Comparison of ENCODE assay signal across 14 cellular contexts in the genomic region with DNA sequence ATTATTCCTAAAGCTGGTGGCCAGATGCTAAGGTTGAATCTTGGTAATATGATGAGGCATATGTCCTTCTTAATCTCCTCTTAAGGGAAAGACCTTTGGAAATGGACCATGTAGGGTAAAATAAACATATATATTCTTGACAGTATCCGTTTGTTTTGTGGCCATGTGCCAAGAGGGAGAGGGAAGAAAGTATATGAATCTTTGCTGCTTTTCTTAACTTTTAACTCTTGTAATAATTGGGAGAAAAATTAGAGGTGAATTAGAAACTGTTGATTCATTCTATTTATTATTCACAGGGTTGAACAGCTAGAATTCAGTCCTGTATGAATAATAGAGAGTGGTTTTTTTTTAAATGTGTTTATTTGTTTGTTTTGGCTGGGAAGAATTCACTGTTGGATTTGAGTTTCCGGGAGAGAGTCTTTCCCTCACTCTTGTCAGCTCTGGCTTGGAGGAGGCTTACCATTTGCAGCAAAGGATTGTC. TPM values are rescaled to one million over a fixed set of nuclear protein-coding genes. Genes with fewer than 3 reads are reported as not detected.
DNase-seq lines count a peak whose midpoint lies in the region; ATAC-seq and TF ChIP-seq lines count a peak whose summit lies in the region.
"Had no signal": no experiment of that assay in that cellular context is flagged by ENCODE, and none has a peak within 500 bp of the region (broad histone marks: within the 10 kb centered on the region; RNA-seq: fewer than 3 reads in every experiment).

No MANE protein-coding gene starts in this region.

- H4K5ac ChIP-seq in IMR-90 (ENCODE audit: low read depth, low read length) = no peak overlapping the region

- no peak overlapping the region for H2AFZ ChIP-seq in IMR-90 (replicated peaks; ENCODE audit: low read length, poor library complexity)

- H3K27ac Mint-ChIP-seq in activated naive CD4-positive, alpha-beta T cell treated with anti-CD3 and anti-CD28 coated beads for 36 hours = no peak overlapping the region
- H3K27ac Mint-ChIP-seq: activated CD4-positive, alpha-beta T cell treated with anti-CD3 and anti-CD28 coated beads for 36 hours; activated T-cell treated with anti-CD3 and anti-CD28 coated beads, Interleukin-2, amount 50 U/mL, for 72 hours had no signal

- no peak overlapping the region for H3K23ac ChIP-seq in IMR-90 (ENCODE audit: low read depth, low read length)

- H3K27me3 Mint-ChIP-seq in activated naive CD4-positive, alpha-beta T cell treated with anti-CD3 and anti-CD28 coated beads for 36 hours (ENCODE audit: low read depth) = no peaks in the 10 kb centered on the region
- H3K27me3 Mint-ChIP-seq: activated CD4-positive, alpha-beta T cell treated with anti-CD3 and anti-CD28 coated beads for 36 hours had no signal

- in situ Hi-C loops in IMR-90 (cut with MboI; ENCODE audit: low sequenced_read_pairs) = no loop called here
- in situ Hi-C loops in astrocyte of the cerebellum (cut with HindIII; ENCODE audit: low sequenced_read_pairs) = no loop called here

- no peak overlapping the region for H4K91ac ChIP-seq in IMR-90 (ENCODE audit: insufficient read depth, low read depth, low read length)

- no peak overlapping the region for H2BK15ac ChIP-seq in IMR-90 (ENCODE audit: low read depth, low read length)

- H4K20me1 ChIP-seq in IMR-90 (ENCODE audit: insufficient read depth, low read length) = no peaks in the 10 kb centered on the region; the same call in 1 of the 2 replicates

- no peak overlapping the region for H4K8ac ChIP-seq in IMR-90 (ENCODE audit: low read depth in 2 of 2, low read length in 2 of 2)

- no peak overlapping the region for H3K56ac ChIP-seq in IMR-90 (ENCODE audit: extremely low read depth, insufficient read depth, low read length)

- no peak overlapping the region for H2BK20ac ChIP-seq in IMR-90 (ENCODE audit: low read depth, low read length)

- DNase-seq in AG04450 (ENCODE audit: low read depth, low spot score) (peak; percentile 11), IMR-90 (peak; percentile 62), astrocyte of the cerebellum (ENCODE audit: low read depth) (peak; percentile 11), kidney glomerular epithelial cell (lab: John Stamatoyannopoulos, UW) (peak; percentile 32), RKO (ENCODE audit: low spot score) (no peak)
- DNase-seq in activated naive CD4-positive, alpha-beta T cell treated with anti-CD3 and anti-CD28 coated beads for 36 hours = no peak
- DNase-seq: activated CD4-positive, alpha-beta T cell treated with anti-CD3 and anti-CD28 coated beads for 36 hours; activated T-cell treated with anti-CD3 and anti-CD28 coated beads, Interleukin-2, amount 50 U/mL, for 72 hours; AML-193; NK-92 treated with Interleukin-12 subunit alpha and Interleukin-12 subunit beta, amount 100 ng/mL, for 24 hours had no signal

- H3K79me1 ChIP-seq in IMR-90 (ENCODE audit: low read depth in 1 of 2, low read length in 2 of 2) = peaks cover 12 to 26% of the 10 kb centered on the region in 2 experiments

- no peak overlapping the region for H2BK5ac ChIP-seq in IMR-90 (ENCODE audit: low read depth, low read length, poor library complexity, severe bottlenecking)

- H3K4me2 ChIP-seq in IMR-90 (ENCODE audit: low read depth, low read length) = no peak overlapping the region

- 0 out of 2 replicates have a peak, but pooled peaks cover 1% of the 10 kb centered on the region for H3K36me3 ChIP-seq in IMR-90 (ENCODE audit: control insufficient read depth, insufficient read depth, low read length)
- H3K36me3 ChIP-seq: cardiac muscle cell had no signal

- H3K4me1 ChIP-seq in IMR-90 (ENCODE audit: control insufficient read depth, insufficient read depth, low read length) = peaks cover 1% of the 10 kb centered on the region; the same call in 1 of the 2 replicates

- BruUV-seq in IMR-90 (replicated peaks; lab: Mats Ljungman, UMichigan) = no TSS peak

- TF ChIP-seq POLR2A in IMR-90 (IDR thresholded peaks at IDR 0.05; ENCODE audit: low read depth, low read length) = no peak

- H2AK9ac ChIP-seq in IMR-90 (replicated peaks; ENCODE audit: low read depth, low read length, poor library complexity) = no peak overlapping the region

- TF ChIP-seq CTCF in AG04450 (IDR thresholded peaks at IDR 0.05; ENCODE audit: low read depth, low read length) = no peak
- no peak for TF ChIP-seq CTCF in IMR-90 (conservative IDR thresholded peaks at IDR 0.05; ENCODE audit: low read depth, low read length)
- no peak for TF ChIP-seq CTCF in astrocyte of the cerebellum (IDR thresholded peaks at IDR 0.05; ENCODE audit: low read depth, low read length, missing control alignments)

- CTCF ChIA-PET in AG04450 (lab: Charles Lee) = no interaction called here
- CTCF ChIA-PET in IMR-90 (lab: Yijun Ruan, JAX) = interaction anchor here (1.1 to 1.5 kb wide), 2 partner anchors 8 to 31 kb away, joined by 3 to 11 read pairs; a partner anchor contains a TSS
- CTCF ChIA-PET in activated naive CD4-positive, alpha-beta T cell treated with anti-CD3 and anti-CD28 coated beads for 36 hours (lab: Charles Lee) = no interaction called here

- no peak overlapping the region for H3K9ac ChIP-seq in IMR-90 (ENCODE audit: low read depth, low read length)

- dilution Hi-C loops in IMR-90 (cut with HindIII; ENCODE audit: low sequenced_read_pairs, unreplicated experiment) = no loop called here

- no peak overlapping the region for H3K18ac ChIP-seq in IMR-90 (ENCODE audit: low read depth, low read length)

- H3K9me1 ChIP-seq in IMR-90 (ENCODE audit: insufficient read depth, low read length) = no peaks in the 10 kb centered on the region

- no peaks in the 10 kb centered on the region for H3K9me3 Mint-ChIP-seq in activated naive CD4-positive, alpha-beta T cell treated with anti-CD3 and anti-CD28 coated beads for 36 hours
- H3K9me3 Mint-ChIP-seq: activated T-cell treated with anti-CD3 and anti-CD28 coated beads, Interleukin-2, amount 50 U/mL, for 72 hours had no signal

- H3K4ac ChIP-seq in IMR-90 (ENCODE audit: low read depth, low read length) = no peak overlapping the region

- POLR2A ChIA-PET in AG04450 (lab: Yijun Ruan, JAX) (no interaction called here), IMR-90 (lab: Charles Lee; ENCODE audit: unreplicated experiment) (no interaction called here)

- H2BK120ac ChIP-seq in IMR-90 (ENCODE audit: low read depth, low read length) = no peak overlapping the region

- intact Hi-C loops in IMR-90 (cut with micrococcal nuclease) = no loop called here
- intact Hi-C loops in activated naive CD4-positive, alpha-beta T cell treated with anti-CD3 and anti-CD28 coated beads for 36 hours (cut with micrococcal nuclease) = no loop called here

- no peak overlapping the region for H2AK5ac ChIP-seq in IMR-90 (ENCODE audit: low read depth, low read length)

- H3K27me3 ChIP-seq in AG04450 (ENCODE audit: control insufficient read depth, insufficient read depth, low read length) (no peaks in the 10 kb centered on the region), IMR-90 (ENCODE audit: control insufficient read depth, insufficient read depth, low read length) (no peaks in the 10 kb centered on the region)
- H3K27me3 ChIP-seq: cardiac muscle cell had no signal

- H3K27ac ChIP-seq in AG04450 (ENCODE audit: low read depth, low read length) (no peak overlapping the region), IMR-90 (ENCODE audit: insufficient read depth, low read length) (no peak overlapping the region)
- H3K27ac ChIP-seq: cardiac muscle cell, HL-60 had no signal

- H3K14ac ChIP-seq in IMR-90 (replicated peaks; ENCODE audit: low read depth, low read length) = no peak overlapping the region

- WGBS in IMR-90 (ENCODE audit: extremely low coverage in 2 of 2, insufficient read length in 1 of 2), 2 experiments = no CpG with 5 or more reads among the region's 2 CpGs

- no peak for TF ChIP-seq RAD21 in IMR-90 (IDR thresholded peaks at IDR 0.05; ENCODE audit: low read length)

- H3K4me3 ChIP-seq in AG04450 (ENCODE audit: low read depth, low read length) (no peak overlapping the region), IMR-90 (ENCODE audit: insufficient read depth, low read depth, low read length) (no peak overlapping the region), astrocyte of the cerebellum (ENCODE audit: low read depth, low read length) (no peak overlapping the region)
- H3K4me3 ChIP-seq: cardiac muscle cell had no signal

- H3K4me1 Mint-ChIP-seq in activated naive CD4-positive, alpha-beta T cell treated with anti-CD3 and anti-CD28 coated beads for 36 hours (ENCODE audit: low read depth) = peaks cover 32% of the 10 kb centered on the region

- no peaks in the 10 kb centered on the region for H3K9me3 ChIP-seq in AG04450 (ENCODE audit: control insufficient read depth, insufficient read depth, low read length)
- no peaks in the 10 kb centered on the region for H3K9me3 ChIP-seq in IMR-90 (ENCODE audit: control insufficient read depth, insufficient read depth, low read length)

- H3K4me3 Mint-ChIP-seq in activated naive CD4-positive, alpha-beta T cell treated with anti-CD3 and anti-CD28 coated beads for 36 hours = no peak overlapping the region
- H3K4me3 Mint-ChIP-seq: activated CD4-positive, alpha-beta T cell treated with anti-CD3 and anti-CD28 coated beads for 36 hours; activated T-cell treated with anti-CD3 and anti-CD28 coated beads, Interleukin-2, amount 50 U/mL, for 72 hours had no signal

- no peak; the same call in 1 of the 2 replicates for ATAC-seq in IMR-90 (ENCODE audit: low read depth)
- no peak for ATAC-seq in GM21786 (IDR thresholded peaks at IDR 0.05; ENCODE audit: unreplicated experiment)
- no peak for ATAC-seq in GM18867 (IDR thresholded peaks at IDR 0.05; ENCODE audit: unreplicated experiment)
- ATAC-seq: activated CD4-positive, alpha-beta T cell treated with anti-CD3 and anti-CD28 coated beads for 36 hours; activated T-cell treated with anti-CD3 and anti-CD28 coated beads, Interleukin-2, amount 50 U/mL, for 72 hours had no signal

- peaks cover 24% of the 10 kb centered on the region for H3K36me3 Mint-ChIP-seq in activated naive CD4-positive, alpha-beta T cell treated with anti-CD3 and anti-CD28 coated beads for 36 hours (ENCODE audit: low read depth)

TF ChIP-seq in IMR-90, 13 proteins besides CTCF, POLR2A, EP300 and RAD21 (continues in another document):
- no peak for TF ChIP-seq RFX5 (IDR thresholded peaks at IDR 0.05; ENCODE audit: low read depth, low read length)

RNA-seq across cellular contexts. Expression of a gene that starts 31.6 kb away (rescaled TPM):
- polyA plus RNA-seq in AG04450 (2011; rRNA removed) (16.6 and 18.8 TPM in 2 replicates), IMR-90 (2012; rRNA removed) (18.1 and 21.0 TPM in 2 replicates)
- polyA minus RNA-seq in AG04450 (2011; rRNA and poly(A)+ RNA removed) = 10.6 and 14.3 TPM in 2 replicates
- total RNA-seq in IMR-90 (2012; rRNA removed) = 34.8 and 37.2 TPM in 2 replicates
- polyA plus RNA-seq in IMR-90 (2012; cell fraction: cytosol; rRNA removed) = 7.0 and 14.1 TPM in 2 replicates
- polyA plus RNA-seq in IMR-90 (2012; cell fraction: nucleus; rRNA removed; ENCODE audit: low replicate concordance) = 6.8 and 16.3 TPM in 2 replicates
- total RNA-seq in activated naive CD4-positive, alpha-beta T cell treated with anti-CD3 and anti-CD28 coated beads for 36 hours = 10 to 100 TPM; 58.9 to 69.8 TPM

RNA-seq across cellular contexts. Expression of a gene that starts 43.0 kb away (rescaled TPM):
- polyA plus RNA-seq in AG04450 (2011; rRNA removed) (0.02 TPM in 1 of 2 replicates, not detected in the other), IMR-90 (2012; rRNA removed) (not detected in 2 replicates)
- polyA minus RNA-seq in AG04450 (2011; rRNA and poly(A)+ RNA removed) = not detected in 2 replicates
- not detected in 2 replicates for total RNA-seq in IMR-90 (2012; rRNA removed)
- not detected in 2 replicates for polyA plus RNA-seq in IMR-90 (2012; cell fraction: cytosol; rRNA removed)
- polyA plus RNA-seq in IMR-90 (2012; cell fraction: nucleus; rRNA removed; ENCODE audit: low replicate concordance) = not detected in 2 replicates
- not detected for total RNA-seq in activated naive CD4-positive, alpha-beta T cell treated with anti-CD3 and anti-CD28 coated beads for 36 hours
- total RNA-seq: activated CD4-positive, alpha-beta T cell treated with anti-CD3 and anti-CD28 coated beads for 36 hours had no signal

Comparison
In these comparisons a context has a peak if more than half of its experiments do, and no peak if none do; other contexts are left out.
1. DNase-seq: peak in AG04450 (single experiment), IMR-90 (single experiment), astrocyte of the cerebellum (single experiment) and kidney glomerular epithelial cell (single experiment); none in activated naive CD4-positive, alpha-beta T cell treated with anti-CD3 and anti-CD28 coated beads for 36 hours (single experiment) and RKO (single experiment).